Comparison of ENCODE assay signal across 1 cellular context in genomic region chr2:129627437-129627836, GRCh38.
TF ChIP-seq lines count a peak whose summit lies in the region.

No MANE protein-coding gene starts in this region.

TF ChIP-seq in GM23338, 12 proteins besides CTCF, POLR2A, EP300 and RAD21 (continued from another document):
- TF ChIP-seq, protein P1, sequence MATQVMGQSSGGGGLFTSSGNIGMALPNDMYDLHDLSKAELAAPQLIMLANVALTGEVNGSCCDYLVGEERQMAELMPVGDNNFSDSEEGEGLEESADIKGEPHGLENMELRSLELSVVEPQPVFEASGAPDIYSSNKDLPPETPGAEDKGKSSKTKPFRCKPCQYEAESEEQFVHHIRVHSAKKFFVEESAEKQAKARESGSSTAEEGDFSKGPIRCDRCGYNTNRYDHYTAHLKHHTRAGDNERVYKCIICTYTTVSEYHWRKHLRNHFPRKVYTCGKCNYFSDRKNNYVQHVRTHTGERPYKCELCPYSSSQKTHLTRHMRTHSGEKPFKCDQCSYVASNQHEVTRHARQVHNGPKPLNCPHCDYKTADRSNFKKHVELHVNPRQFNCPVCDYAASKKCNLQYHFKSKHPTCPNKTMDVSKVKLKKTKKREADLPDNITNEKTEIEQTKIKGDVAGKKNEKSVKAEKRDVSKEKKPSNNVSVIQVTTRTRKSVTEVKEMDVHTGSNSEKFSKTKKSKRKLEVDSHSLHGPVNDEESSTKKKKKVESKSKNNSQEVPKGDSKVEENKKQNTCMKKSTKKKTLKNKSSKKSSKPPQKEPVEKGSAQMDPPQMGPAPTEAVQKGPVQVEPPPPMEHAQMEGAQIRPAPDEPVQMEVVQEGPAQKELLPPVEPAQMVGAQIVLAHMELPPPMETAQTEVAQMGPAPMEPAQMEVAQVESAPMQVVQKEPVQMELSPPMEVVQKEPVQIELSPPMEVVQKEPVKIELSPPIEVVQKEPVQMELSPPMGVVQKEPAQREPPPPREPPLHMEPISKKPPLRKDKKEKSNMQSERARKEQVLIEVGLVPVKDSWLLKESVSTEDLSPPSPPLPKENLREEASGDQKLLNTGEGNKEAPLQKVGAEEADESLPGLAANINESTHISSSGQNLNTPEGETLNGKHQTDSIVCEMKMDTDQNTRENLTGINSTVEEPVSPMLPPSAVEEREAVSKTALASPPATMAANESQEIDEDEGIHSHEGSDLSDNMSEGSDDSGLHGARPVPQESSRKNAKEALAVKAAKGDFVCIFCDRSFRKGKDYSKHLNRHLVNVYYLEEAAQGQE (IDR thresholded peaks at IDR 0.05; ENCODE audit: unreplicated experiment) = no peak
- no peak for TF ChIP-seq EZH2 (IDR thresholded peaks at IDR 0.05; ENCODE audit: low read depth, unreplicated experiment)
- no peak for TF ChIP-seq STAT1 (IDR thresholded peaks at IDR 0.05; ENCODE audit: unreplicated experiment)
- TF ChIP-seq JUNB (IDR thresholded peaks at IDR 0.05; ENCODE audit: unreplicated experiment) = no peak
- no peak for TF ChIP-seq CREB1 (CRISPR knock-in tag; IDR thresholded peaks at IDR 0.05; ENCODE audit: low read depth)
- no peak for TF ChIP-seq EZH2phosphoT487 (IDR thresholded peaks at IDR 0.05; ENCODE audit: unreplicated experiment)
